16 cellular contexts compared by ENCODE assay signal in genomic region chr9:135152608-135153337, GRCh38.
A peak's percentile ranks its signal among the peaks of the same experiment; 100 is the strongest.
DNase-seq lines count a peak whose midpoint lies in the region; ATAC-seq, FAIRE-seq and TF ChIP-seq lines count a peak whose summit lies in the region.
"Had no signal": no experiment of that assay in that cellular context is flagged by ENCODE, and none has a peak within 500 bp of the region (broad histone marks: within the 10 kb centered on the region; RNA-seq: fewer than 3 reads in every experiment).

No MANE protein-coding gene starts in this region.

- H3K23ac ChIP-seq in H1 (ENCODE audit: insufficient read length), result no peak overlapping the region

- H3K4me3 Mint-ChIP-seq in MCF 10A (ENCODE audit: unreplicated experiment), result no peak overlapping the region
- H3K4me3 Mint-ChIP-seq in CD4-positive, alpha-beta memory T cell, result no peak overlapping the region
- H3K4me3 Mint-ChIP-seq: stimulated activated effector memory CD8-positive, alpha-beta T cell treated with anti-CD3 and anti-CD28 coated beads, Interleukin-12 subunit alpha, Interleukin-12 subunit beta, amount 100 ng/mL, for 72 hours; type B pancreatic cell had no signal

- TF ChIP-seq CTCF in H1 (IDR thresholded peaks at IDR 0.05; ENCODE audit: control extremely low read depth in 1 of 3, insufficient read depth in 1 of 3, low read depth in 1 of 3, low read length in 3 of 3) (no peak), psoas muscle (IDR thresholded peaks at IDR 0.05) (no peak), MCF 10A (IDR thresholded peaks at IDR 0.05; ENCODE audit: unreplicated experiment) (no peak)

- H2AFZ ChIP-seq in H1 (ENCODE audit: low read length), result no peak overlapping the region

- no peak overlapping the region for H4K8ac ChIP-seq in H1 (ENCODE audit: extremely low read depth, insufficient read depth, low read length)

- POLR2A ChIA-PET in H1 (lab: Charles Lee; ENCODE audit: partially characterized antibody), result interaction anchor here (0.7 to 1.4 kb wide), 2 partner anchors 19 to 143 kb away, joined by 3 read pairs; no protein-coding TSS in a partner anchor
- POLR2A ChIA-PET in MCF 10A (lab: Yijun Ruan, JAX), result interaction anchor here (0.6 kb wide), 1 partner anchor 34 kb away, joined by 3 read pairs; no protein-coding TSS in a partner anchor
- POLR2A ChIA-PET in CD4-positive, alpha-beta memory T cell (lab: Charles Lee; ENCODE audit: partially characterized antibody), result no interaction called here

- H3K27ac ChIP-seq in HUES6 (ENCODE audit: low read depth, low read length), result no peak overlapping the region
- no peak overlapping the region for H3K27ac ChIP-seq in H1 (ENCODE audit: low read depth, low read length)
- H3K27ac ChIP-seq in psoas muscle, result no peak overlapping the region
- H3K27ac ChIP-seq in CD4-positive, alpha-beta memory T cell (ENCODE audit: low read depth, low read length), result no peak overlapping the region

- H2BK20ac ChIP-seq in H1 (ENCODE audit: low read length), result peak overlapping the region; percentile 55; the same call in 1 of the 2 replicates

- no peak for FAIRE-seq in H1 (lab: Jason Lieb, UNC)

- H3K56ac ChIP-seq in H1 (replicated peaks; ENCODE audit: insufficient read length, low read depth, low read length), result no peak overlapping the region

- H3K27me3 ChIP-seq in HUES6 (ENCODE audit: control insufficient read depth, insufficient read depth, low read length) (peaks cover 1% of the 10 kb centered on the region; the same call in 1 of the 2 replicates), H1 (replicated peaks in 1 of 4; ENCODE audit: control insufficient read depth in 3 of 4, extremely low read depth in 1 of 4, insufficient read depth in 3 of 4, low read length in 3 of 4) (no peaks in the 10 kb centered on the region; a peak in 2 of 7 replicates), psoas muscle (ENCODE audit: insufficient read depth in 3 of 3, low read length in 2 of 3) (peaks cover 0 to 25% (median 0%) of the 10 kb centered on the region in 3 donors)
- no peaks in the 10 kb centered on the region for H3K27me3 ChIP-seq in CD4-positive, alpha-beta memory T cell (ENCODE audit: insufficient read depth, low read length)

- H4K91ac ChIP-seq in H1 (replicated peaks; ENCODE audit: insufficient read length, low read length), result peak overlapping the region; percentile 52

- WGBS in H1 (ENCODE audit: extremely low coverage in 1 of 2, insufficient coverage in 1 of 2, insufficient read length in 1 of 2, insufficient replicate concordance in 2 of 2, low coverage in 1 of 2, low lambda C conversion rate in 2 of 2, missing lambda C conversion rate in 1 of 2), 2 experiments, result 71% methylated on average over 15 of the region's 17 CpGs; no CpG with 5 or more reads in 1 of the 2 experiments
- 32 to 39% (median 33%) methylated on average over 17 of the region's 17 CpGs for WGBS in psoas muscle, 3 donors

- peaks cover 17% of the 10 kb centered on the region for H3K4me1 ChIP-seq in HUES6 (ENCODE audit: control insufficient read depth, insufficient read depth, low read length)
- peaks cover 0 to 12% (median 7%) of the 10 kb centered on the region in 4 experiments; a peak in 5 of 7 replicates for H3K4me1 ChIP-seq in H1 (replicated peaks in 1 of 4; ENCODE audit: control insufficient read depth in 3 of 4, insufficient read depth in 4 of 4, low read length in 3 of 4)
- no peaks in the 10 kb centered on the region for H3K4me1 ChIP-seq in psoas muscle
- no peaks in the 10 kb centered on the region for H3K4me1 ChIP-seq in CD4-positive, alpha-beta memory T cell (ENCODE audit: insufficient read depth, low read length)

- H3K4me3 ChIP-seq in HUES6 (ENCODE audit: low read depth, low read length) (no peak overlapping the region; the same call in 1 of the 2 replicates), H1 (ENCODE audit: extremely low read depth in 1 of 4, insufficient read depth in 2 of 4, low read depth in 3 of 4, low read length in 4 of 4) (no peak overlapping the region), psoas muscle (no peak overlapping the region)
- H3K4me3 ChIP-seq in CD4-positive, alpha-beta memory T cell (ENCODE audit: low read length in 2 of 2), result no peak overlapping the region

- H2AK5ac ChIP-seq in H1 (ENCODE audit: low read depth, low read length), result peak overlapping the region; percentile 83; the same call in 1 of the 2 replicates

- TF ChIP-seq POLR2A in H1 (IDR thresholded peaks at IDR 0.05; ENCODE audit: control extremely low read depth in 1 of 2, low read depth in 2 of 2, low read length in 2 of 2), result no peak

- H3K4ac ChIP-seq in H1 (replicated peaks; ENCODE audit: insufficient read length, low read depth, low read length), result peak overlapping the region; percentile 94

- intact Hi-C loops in psoas muscle (cut with DNase I), result no loop called here
- intact Hi-C loops in MCF 10A (cut with micrococcal nuclease), result no loop called here
- intact Hi-C loops in CD4-positive, alpha-beta memory T cell (cut with micrococcal nuclease), result no loop called here

- H3K4me2 ChIP-seq in H1 (ENCODE audit: insufficient read depth in 1 of 2, low read depth in 2 of 2, low read length in 2 of 2), result no peak overlapping the region; a peak in 1 of 4 replicates

- peak overlapping the region; percentile 71; the same call in 1 of the 2 replicates for H2BK5ac ChIP-seq in H1 (ENCODE audit: low read depth, low read length)

- no peak for TF ChIP-seq RAD21 in H1 (IDR thresholded peaks at IDR 0.05 in 1 of 2, conservative IDR thresholded peaks at IDR 0.05 in 1 of 2; ENCODE audit: low read depth in 2 of 2, low read length in 2 of 2)

- H3K23me2 ChIP-seq in H1 (ENCODE audit: low read depth, low read length), result no peaks in the 10 kb centered on the region

- peak overlapping the region; percentile 15 for H3K9ac ChIP-seq in HUES6 (ENCODE audit: low read length)
- no peak overlapping the region for H3K9ac ChIP-seq in H1 (replicated peaks in 1 of 4; ENCODE audit: extremely low read depth in 1 of 4, low read depth in 3 of 4, low read length in 3 of 4)

- peak in 3 of 4 donors; percentile 33 to 70 (median 48) for ATAC-seq in psoas muscle
- ATAC-seq: stimulated activated effector memory CD8-positive, alpha-beta T cell treated with anti-CD3 and anti-CD28 coated beads, Interleukin-12 subunit alpha, Interleukin-12 subunit beta, amount 100 ng/mL, for 72 hours had no signal

- H4K20me1 ChIP-seq in H1 (replicated peaks in 1 of 2; ENCODE audit: control insufficient read depth in 1 of 2, insufficient read depth in 2 of 2, low read length in 2 of 2), result no peaks in the 10 kb centered on the region

- DNase-seq in NCI-H748 (lab: John Stamatoyannopoulos, UW; ENCODE audit: unreplicated experiment) (peak; percentile 38), NCI-H748 treated with DMSO at 0.1 percent for 48 hours (lab: John Stamatoyannopoulos, UW) (no peak), H1 (ENCODE audit: low read depth in 1 of 2, low spot score in 2 of 2) (peak; percentile 27 to 60), psoas muscle (no peak), GM19240 (ENCODE audit: insufficient read length, low spot score) (no peak), MCF 10A (ENCODE audit: unreplicated experiment) (no peak)
- no peak for DNase-seq in CD4-positive, alpha-beta memory T cell
- DNase-seq: activated CD8-positive, alpha-beta memory T cell treated with anti-CD3 and anti-CD28 coated beads for 24 hours; central memory CD4-positive, alpha-beta T cell; effector memory CD4-positive, alpha-beta T cell; hypothalamus; NCI-H2029 treated with DMSO at 0.1 percent for 48 hours had no signal

- CTCF ChIA-PET in H1 (lab: Charles Lee; ENCODE audit: partially characterized antibody), result interaction anchor here (1.4 to 3.9 kb wide), 7 partner anchors 12 to 258 kb away, joined by 3 to 13 read pairs (median 4); no protein-coding TSS in a partner anchor
- CTCF ChIA-PET in MCF 10A (lab: Yijun Ruan, JAX), result no interaction called here
- CTCF ChIA-PET in CD4-positive, alpha-beta memory T cell (lab: Charles Lee; ENCODE audit: partially characterized antibody), result no interaction called here

- peaks cover 24% of the 10 kb centered on the region for H3K27me3 Mint-ChIP-seq in MCF 10A (ENCODE audit: insufficient read depth, unreplicated experiment)
- H3K27me3 Mint-ChIP-seq in CD4-positive, alpha-beta memory T cell, result peaks cover 0 to 11% of the 10 kb centered on the region in 2 donors

- H4K5ac ChIP-seq in H1 (ENCODE audit: insufficient read length, low read depth, low read length), result no peak overlapping the region

- 0 out of 2 replicates have a peak, but pooled peaks cover 2% of the 10 kb centered on the region for H3K79me1 ChIP-seq in H1 (ENCODE audit: low read depth, low read length)

- H3K14ac ChIP-seq in H1 (ENCODE audit: insufficient read length), result no peak overlapping the region

- H2BK120ac ChIP-seq in H1 (replicated peaks; ENCODE audit: low read depth, low read length), result no peak overlapping the region

- H3K9me3 Mint-ChIP-seq in MCF 10A (ENCODE audit: unreplicated experiment), result peaks cover 14% of the 10 kb centered on the region
- H3K9me3 Mint-ChIP-seq in CD4-positive, alpha-beta memory T cell, result peaks cover 6 to 14% (median 11%) of the 10 kb centered on the region in 8 donors
- H3K9me3 Mint-ChIP-seq: activated T-helper 2 cell treated with anti-CD3 and anti-CD28 coated beads, Interferon-gamma antibody, Interleukin-2, Interleukin-4, amounts not matched to agents 10 μg/mL and 5 μg/mL and 100 μg/mL, durations not matched to agents 14 hours and 24 hours and 36 hours; type B pancreatic cell had no signal

- TF ChIP-seq EP300 in H1 (IDR thresholded peaks at IDR 0.05; ENCODE audit: borderline replicate concordance in 1 of 2, low read depth in 2 of 2, low read length in 2 of 2), result no peak

- no peak overlapping the region for H2BK15ac ChIP-seq in H1 (ENCODE audit: low read length)

- no peaks in the 10 kb centered on the region for H3K79me2 ChIP-seq in H1 (ENCODE audit: control insufficient read depth in 1 of 2, insufficient read depth in 2 of 2, low read length in 2 of 2)

- 0 out of 2 replicates have a peak overlapping the region, but pooled peaks have one; percentile 15 for H3K18ac ChIP-seq in H1 (ENCODE audit: extremely low read depth, low read length)

- no peaks in the 10 kb centered on the region for H3K4me1 Mint-ChIP-seq in MCF 10A (ENCODE audit: insufficient read depth, unreplicated experiment)
- H3K4me1 Mint-ChIP-seq in CD4-positive, alpha-beta memory T cell, result no peaks in the 10 kb centered on the region
- H3K4me1 Mint-ChIP-seq: stimulated activated effector memory CD8-positive, alpha-beta T cell treated with anti-CD3 and anti-CD28 coated beads, Interleukin-12 subunit alpha, Interleukin-12 subunit beta, amount 100 ng/mL, for 72 hours had no signal

- peak overlapping the region; percentile 68; the same call in 1 of the 2 replicates for H2BK12ac ChIP-seq in H1 (ENCODE audit: low read depth, low read length)

- H3K36me3 ChIP-seq in HUES6 (ENCODE audit: control insufficient read depth, insufficient read depth, low read length) (no peaks in the 10 kb centered on the region), H1 (ENCODE audit: control insufficient read depth in 2 of 4, insufficient read depth in 4 of 4, low read length in 3 of 4) (no peaks in the 10 kb centered on the region), psoas muscle (ENCODE audit: insufficient read depth in 1 of 2, low read depth in 1 of 2) (no peaks in the 10 kb centered on the region)
- no peaks in the 10 kb centered on the region for H3K36me3 ChIP-seq in CD4-positive, alpha-beta memory T cell (ENCODE audit: insufficient read depth, low read length)

- H3K9me3 ChIP-seq in HUES6 (ENCODE audit: control insufficient read depth, insufficient read depth, low read depth, low read length), result peaks cover 22% of the 10 kb centered on the region
- peaks cover 0 to 9% of the 10 kb centered on the region in 2 experiments; a peak in 1 of 4 replicates for H3K9me3 ChIP-seq in H1 (ENCODE audit: insufficient read depth in 2 of 2, low read depth in 1 of 2, low read length in 1 of 2)
- H3K9me3 ChIP-seq in psoas muscle, result no peaks in the 10 kb centered on the region
- H3K9me3 ChIP-seq in CD4-positive, alpha-beta memory T cell (ENCODE audit: control insufficient read depth in 1 of 2, low read length in 2 of 2), result no peaks in the 10 kb centered on the region

- no peak overlapping the region for H3K27ac Mint-ChIP-seq in MCF 10A (ENCODE audit: low read depth, unreplicated experiment)
- H3K27ac Mint-ChIP-seq in CD4-positive, alpha-beta memory T cell, result no peak overlapping the region
- H3K27ac Mint-ChIP-seq: activated T-helper 2 cell treated with anti-CD3 and anti-CD28 coated beads, Interferon-gamma antibody, Interleukin-2, Interleukin-4, amounts not matched to agents 10 μg/mL and 5 μg/mL and 100 μg/mL, durations not matched to agents 14 hours and 24 hours and 36 hours; stimulated activated effector memory CD8-positive, alpha-beta T cell treated with anti-CD3 and anti-CD28 coated beads, Interleukin-12 subunit alpha, Interleukin-12 subunit beta, amount 100 ng/mL, for 72 hours; type B pancreatic cell had no signal

- H3K36me3 Mint-ChIP-seq in MCF 10A (ENCODE audit: insufficient read depth, unreplicated experiment), result no peaks in the 10 kb centered on the region
- no peaks in the 10 kb centered on the region for H3K36me3 Mint-ChIP-seq in CD4-positive, alpha-beta memory T cell
- H3K36me3 Mint-ChIP-seq: stimulated activated effector memory CD8-positive, alpha-beta T cell treated with anti-CD3 and anti-CD28 coated beads, Interleukin-12 subunit alpha, Interleukin-12 subunit beta, amount 100 ng/mL, for 72 hours; type B pancreatic cell had no signal

- BruUV-seq in MCF 10A (replicated peaks; lab: Mats Ljungman, UMichigan), result no TSS peak

Comparison
In these comparisons a context has a peak if more than half of its experiments do, and no peak if none do; other contexts are left out.
1. DNase-seq: peak in NCI-H748 (single experiment) and H1 (2 of 2); none in NCI-H748 treated with DMSO at 0.1 percent for 48 hours (single experiment), psoas muscle (0 of 2), GM19240 (single experiment), MCF 10A (single experiment) and CD4-positive, alpha-beta memory T cell (0 of 5).